15 cellular contexts compared by ENCODE assay signal in the genomic region with DNA sequence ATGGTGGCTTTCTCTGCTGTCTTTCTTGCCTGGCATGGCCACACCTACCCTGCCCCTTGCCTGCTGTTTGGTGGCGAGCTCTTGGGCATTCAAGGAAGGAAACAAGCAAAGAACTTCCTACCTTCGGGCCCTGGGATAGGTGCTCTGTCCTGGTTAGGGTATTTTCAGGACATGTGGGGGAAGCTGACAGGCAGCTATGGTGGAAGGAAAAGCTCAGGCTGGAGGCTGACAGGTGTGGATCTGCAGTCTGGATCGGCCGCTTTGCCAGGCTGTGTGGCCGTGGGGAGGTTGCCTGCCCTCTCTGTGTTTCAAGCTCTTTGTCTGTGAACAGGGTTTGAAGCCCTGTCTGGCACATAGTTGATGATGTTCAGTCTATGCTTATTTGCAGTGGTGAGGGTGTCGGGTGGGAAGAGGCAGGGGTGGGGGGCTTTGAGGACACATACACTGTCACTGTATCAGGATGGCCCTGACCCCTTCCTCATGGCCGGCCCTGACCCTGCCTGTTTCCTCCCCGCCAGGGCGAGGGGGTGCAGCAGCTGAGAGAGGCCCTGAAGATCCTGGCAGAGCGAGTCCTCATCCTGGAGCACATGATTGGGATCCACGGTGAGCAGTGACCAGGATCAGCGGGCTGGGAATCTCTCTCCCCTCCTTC.
"Had no signal": no experiment of that assay in that cellular context is flagged by ENCODE, and none has a peak within 500 bp of the region (broad histone marks: within the 10 kb centered on the region; RNA-seq: fewer than 3 reads in every experiment).

No MANE protein-coding gene starts in this region.

- ATAC-seq: natural killer cell treated with Interleukin-12 subunit alpha and Interleukin-12 subunit beta and Interleukin-15 and Interleukin-18, amount 100 ng/mL, for 72 hours; T-helper 17 cell; WTC11 had no signal

- H3K27ac ChIP-seq: thoracic aorta had no signal

- H3K27ac Mint-ChIP-seq: activated CD4-positive, alpha-beta T cell treated with anti-CD3 and anti-CD28 coated beads, Interleukin-2, amount 10 ng/mL, durations not matched to agents 24 days and 14 days; activated naive CD8-positive, alpha-beta T cell treated with anti-CD3 and anti-CD28 coated beads for 36 hours; memory B cell; natural killer cell treated with Interleukin-12 subunit alpha and Interleukin-12 subunit beta and Interleukin-15 and Interleukin-18, amount 100 ng/mL, for 72 hours; stimulated activated naive CD8-positive, alpha-beta T cell treated with anti-CD3 and anti-CD28 coated beads, Interleukin-15, Interleukin-2, amounts not matched to agents 100 ng/mL and 50 ng/mL, for 24 hours; T-helper 17 cell; WTC11 had no signal

- H3K27me3 Mint-ChIP-seq: activated CD4-positive, alpha-beta T cell treated with anti-CD3 and anti-CD28 coated beads, Interleukin-2, amount 10 ng/mL, durations not matched to agents 24 days and 14 days; activated naive CD8-positive, alpha-beta T cell treated with anti-CD3 and anti-CD28 coated beads for 36 hours had no signal

- H3K4me3 ChIP-seq: thoracic aorta had no signal

- H3K36me3 Mint-ChIP-seq: activated naive CD8-positive, alpha-beta T cell treated with anti-CD3 and anti-CD28 coated beads for 36 hours; natural killer cell treated with Interleukin-12 subunit alpha and Interleukin-12 subunit beta and Interleukin-15 and Interleukin-18, amount 100 ng/mL, for 72 hours had no signal

- H3K36me3 ChIP-seq: thoracic aorta had no signal

- DNase-seq: activated CD4-positive, alpha-beta T cell treated with anti-CD3 and anti-CD28 coated beads, Interleukin-2, amount 10 ng/mL, durations not matched to agents 24 days and 14 days; activated effector memory CD4-positive, alpha-beta T cell treated with anti-CD3 and anti-CD28 coated beads, Interleukin-2, amount 50 U/mL, for 16 hours; activated naive CD8-positive, alpha-beta T cell treated with anti-CD3 and anti-CD28 coated beads for 36 hours; activated T-cell treated with anti-CD3 and anti-CD28 coated beads, Interleukin-2, amount 50 U/mL, for 1 hour; foreskin melanocyte; occipital lobe; stimulated activated CD4-positive, alpha-beta T cell treated with anti-CD3 and anti-CD28 coated beads, Interleukin-4, amount 100 ng/mL, for 1 hour; T-helper 17 cell had no signal

- H3K9me3 ChIP-seq: thoracic aorta had no signal

- H3K4me3 Mint-ChIP-seq: activated CD4-positive, alpha-beta T cell treated with anti-CD3 and anti-CD28 coated beads, Interleukin-2, amount 10 ng/mL, durations not matched to agents 24 days and 14 days; activated naive CD8-positive, alpha-beta T cell treated with anti-CD3 and anti-CD28 coated beads for 36 hours; memory B cell; natural killer cell treated with Interleukin-12 subunit alpha and Interleukin-12 subunit beta and Interleukin-15 and Interleukin-18, amount 100 ng/mL, for 72 hours; stimulated activated naive CD8-positive, alpha-beta T cell treated with anti-CD3 and anti-CD28 coated beads, Interleukin-15, Interleukin-2, amounts not matched to agents 100 ng/mL and 50 ng/mL, for 24 hours; T-helper 17 cell; WTC11 had no signal

- H3K4me1 Mint-ChIP-seq: activated CD4-positive, alpha-beta T cell treated with anti-CD3 and anti-CD28 coated beads, Interleukin-2, amount 10 ng/mL, durations not matched to agents 24 days and 14 days; activated naive CD8-positive, alpha-beta T cell treated with anti-CD3 and anti-CD28 coated beads for 36 hours; WTC11 had no signal

- H3K9me3 Mint-ChIP-seq: activated CD4-positive, alpha-beta T cell treated with anti-CD3 and anti-CD28 coated beads, Interleukin-2, amount 10 ng/mL, durations not matched to agents 24 days and 14 days; activated naive CD8-positive, alpha-beta T cell treated with anti-CD3 and anti-CD28 coated beads for 36 hours; natural killer cell treated with Interleukin-12 subunit alpha and Interleukin-12 subunit beta and Interleukin-15 and Interleukin-18, amount 100 ng/mL, for 72 hours; stimulated activated naive CD8-positive, alpha-beta T cell treated with anti-CD3 and anti-CD28 coated beads, Interleukin-15, Interleukin-2, amounts not matched to agents 100 ng/mL and 50 ng/mL, for 24 hours; WTC11 had no signal

- FAIRE-seq: bronchial epithelial cell, endothelial cell of umbilical vein had no signal
